22 cellular contexts compared by ENCODE assay signal in genomic region chr13:76043882-76044281, GRCh38.
DNase-seq lines count a peak whose midpoint lies in the region; ATAC-seq and TF ChIP-seq lines count a peak whose summit lies in the region.
"Had no signal": no experiment of that assay in that cellular context is flagged by ENCODE, and none has a peak within 500 bp of the region (broad histone marks: within the 10 kb centered on the region; RNA-seq: fewer than 3 reads in every experiment).

No MANE protein-coding gene starts in this region.

- no peak overlapping the region for H3K27ac Mint-ChIP-seq in osteocyte (ENCODE audit: unreplicated experiment)
- H3K27ac Mint-ChIP-seq: activated B cell treated with CpG ODN at 0.5 μM for 24 hours; activated naive CD8-positive, alpha-beta T cell treated with anti-CD3 and anti-CD28 coated beads, Interleukin-2, amount 10 ng/mL, durations not matched to agents 7 days and 5 days; activated T-helper 17 cell treated with anti-CD3 and anti-CD28 coated beads, Interleukin-2, amount 50 U/mL, for 72 hours; natural killer cell treated with Interleukin-12 subunit alpha and Interleukin-12 subunit beta and Interleukin-15 and Interleukin-18, amount 100 ng/mL, for 72 hours had no signal

- DNase-seq in DMS53 (lab: John Stamatoyannopoulos, UW): peak; percentile 35
- DNase-seq in NCI-H345 (lab: John Stamatoyannopoulos, UW): peak; percentile 33
- DNase-seq in dedifferentiated amniotic fluid mesenchymal stem cell (ENCODE audit: extremely low spot score): peak; percentile 49
- DNase-seq in medulla oblongata (ENCODE audit: extremely low spot score): peak; percentile 16
- DNase-seq in osteocyte (ENCODE audit: extremely low spot score, unreplicated experiment): no peak
- no peak for DNase-seq in T-helper 9 cell
- no peak for DNase-seq in GM13977 (ENCODE audit: low spot score)
- DNase-seq: activated B cell treated with CpG ODN at 0.5 μM for 24 hours; activated CD4-positive, alpha-beta T cell treated with anti-CD3 and anti-CD28 coated beads, Interleukin-2, amount 50 U/mL, for 48 hours; activated CD8-positive, alpha-beta memory T cell treated with anti-CD3 and anti-CD28 coated beads, Interleukin-2, amount 50 U/mL, for 48 hours; activated naive CD8-positive, alpha-beta T cell treated with anti-CD3 and anti-CD28 coated beads, Interleukin-2, amount 10 ng/mL, durations not matched to agents 7 days and 5 days; C1 segment of cervical spinal cord; NCI-H1694; NCI-H446 treated with DMSO at 0.1 percent for 48 hours; posterior cingulate gyrus; right lobe of liver; stimulated activated CD4-positive, alpha-beta T cell treated with anti-CD3 and anti-CD28 coated beads, Interleukin-15, amount 100 ng/mL, for 24 hours; stomach; transverse colon had no signal

- H3K9me3 Mint-ChIP-seq in osteocyte (ENCODE audit: unreplicated experiment): no peaks in the 10 kb centered on the region
- H3K9me3 Mint-ChIP-seq: activated B cell treated with CpG ODN at 0.5 μM for 24 hours; activated naive CD8-positive, alpha-beta T cell treated with anti-CD3 and anti-CD28 coated beads, Interleukin-2, amount 10 ng/mL, durations not matched to agents 7 days and 5 days; activated T-helper 17 cell treated with anti-CD3 and anti-CD28 coated beads, Interleukin-2, amount 50 U/mL, for 72 hours had no signal

- no peaks in the 10 kb centered on the region for H3K4me1 Mint-ChIP-seq in osteocyte (ENCODE audit: unreplicated experiment)
- H3K4me1 Mint-ChIP-seq: activated B cell treated with CpG ODN at 0.5 μM for 24 hours; activated naive CD8-positive, alpha-beta T cell treated with anti-CD3 and anti-CD28 coated beads, Interleukin-2, amount 10 ng/mL, durations not matched to agents 7 days and 5 days; activated T-helper 17 cell treated with anti-CD3 and anti-CD28 coated beads, Interleukin-2, amount 50 U/mL, for 72 hours had no signal

- in situ Hi-C loops in GM13977 (cut with MboI; ENCODE audit: low pct_unique_long_range_greater_than_20kb, low sequenced_read_pairs, unreplicated experiment): no loop called here

- ATAC-seq in HG03025 (IDR thresholded peaks at IDR 0.05; ENCODE audit: low FRiP score, unreplicated experiment): no peak
- ATAC-seq: activated T-helper 17 cell treated with anti-CD3 and anti-CD28 coated beads, Interleukin-2, amount 50 U/mL, for 72 hours; natural killer cell treated with Interleukin-12 subunit alpha and Interleukin-12 subunit beta and Interleukin-15 and Interleukin-18, amount 100 ng/mL, for 72 hours; right lobe of liver had no signal

- no peak overlapping the region for H3K4me3 Mint-ChIP-seq in osteocyte (ENCODE audit: unreplicated experiment)
- H3K4me3 Mint-ChIP-seq: activated B cell treated with CpG ODN at 0.5 μM for 24 hours; activated naive CD8-positive, alpha-beta T cell treated with anti-CD3 and anti-CD28 coated beads, Interleukin-2, amount 10 ng/mL, durations not matched to agents 7 days and 5 days; activated T-helper 17 cell treated with anti-CD3 and anti-CD28 coated beads, Interleukin-2, amount 50 U/mL, for 72 hours; natural killer cell treated with Interleukin-12 subunit alpha and Interleukin-12 subunit beta and Interleukin-15 and Interleukin-18, amount 100 ng/mL, for 72 hours had no signal

- peaks cover 5% of the 10 kb centered on the region for H3K27me3 Mint-ChIP-seq in osteocyte (ENCODE audit: unreplicated experiment)
- H3K27me3 Mint-ChIP-seq: activated B cell treated with CpG ODN at 0.5 μM for 24 hours; activated naive CD8-positive, alpha-beta T cell treated with anti-CD3 and anti-CD28 coated beads, Interleukin-2, amount 10 ng/mL, durations not matched to agents 7 days and 5 days; activated T-helper 17 cell treated with anti-CD3 and anti-CD28 coated beads, Interleukin-2, amount 50 U/mL, for 72 hours; natural killer cell treated with Interleukin-12 subunit alpha and Interleukin-12 subunit beta and Interleukin-15 and Interleukin-18, amount 100 ng/mL, for 72 hours had no signal

- no peaks in the 10 kb centered on the region for H3K36me3 Mint-ChIP-seq in osteocyte (ENCODE audit: unreplicated experiment)
- H3K36me3 Mint-ChIP-seq: activated naive CD8-positive, alpha-beta T cell treated with anti-CD3 and anti-CD28 coated beads, Interleukin-2, amount 10 ng/mL, durations not matched to agents 7 days and 5 days; natural killer cell treated with Interleukin-12 subunit alpha and Interleukin-12 subunit beta and Interleukin-15 and Interleukin-18, amount 100 ng/mL, for 72 hours had no signal

- TF ChIP-seq CTCF in osteocyte (IDR thresholded peaks at IDR 0.05) (no peak), GM13977 (IDR thresholded peaks at IDR 0.05; ENCODE audit: extremely low read depth, insufficient read depth, missing control alignments) (no peak)

Comparison
In these comparisons a context has a peak if more than half of its experiments do, and no peak if none do; other contexts are left out.
1. DNase-seq: peak in DMS53 (single experiment), NCI-H345 (single experiment), dedifferentiated amniotic fluid mesenchymal stem cell (single experiment) and medulla oblongata (single experiment); none in osteocyte (single experiment), T-helper 9 cell (single experiment) and GM13977 (single experiment).